22 cellular contexts compared by ENCODE assay signal in genomic region chr12:457676-458075, GRCh38. TPM values are rescaled to one million over a fixed set of nuclear protein-coding genes. Genes with fewer than 3 reads are reported as not detected.
DNase-seq lines count a peak whose midpoint lies in the region; ATAC-seq and TF ChIP-seq lines count a peak whose summit lies in the region.
"Had no signal": no experiment of that assay in that cellular context is flagged by ENCODE, and none has a peak within 500 bp of the region (broad histone marks: within the 10 kb centered on the region; RNA-seq: fewer than 3 reads in every experiment).

No MANE protein-coding gene starts in this region.

- peaks cover 16% of the 10 kb centered on the region for H3K4me1 Mint-ChIP-seq in activated CD8-positive, alpha-beta T cell treated with anti-CD3 and anti-CD28 coated beads for 36 hours (ENCODE audit: low read depth)
- peaks cover 9% of the 10 kb centered on the region for H3K4me1 Mint-ChIP-seq in activated CD8-positive, alpha-beta T cell treated with anti-CD3 and anti-CD28 coated beads, Interleukin-2, amount 10 ng/mL, durations not matched to agents 7 days and 5 days (ENCODE audit: low read depth)
- H3K4me1 Mint-ChIP-seq in activated T-helper 17 cell treated with anti-CD3 and anti-CD28 coated beads, Interleukin-2, amount 50 U/mL, for 72 hours, result peaks cover 14% of the 10 kb centered on the region
- peaks cover 18% of the 10 kb centered on the region for H3K4me1 Mint-ChIP-seq in progenitor cell of endocrine pancreas (ENCODE audit: low read depth)

- DNase-seq in activated CD8-positive, alpha-beta T cell treated with anti-CD3 and anti-CD28 coated beads for 36 hours, result peak; percentile 36
- DNase-seq in activated CD8-positive, alpha-beta T cell treated with anti-CD3 and anti-CD28 coated beads, Interleukin-2, amount 10 ng/mL, durations not matched to agents 7 days and 5 days, result no peak
- peak; percentile 65 for DNase-seq in DMS53 (lab: John Stamatoyannopoulos, UW)
- no peak for DNase-seq in progenitor cell of endocrine pancreas (ENCODE audit: low spot score, unreplicated experiment)
- DNase-seq in activated gamma-delta T cell (lab: John Stamatoyannopoulos, UW), result no peak
- DNase-seq in NCI-H748 treated with DMSO at 0.1 percent for 48 hours (lab: John Stamatoyannopoulos, UW), result no peak
- DNase-seq: hippocampal formation; lower lobe of right lung; naive thymus-derived CD8-positive, alpha-beta T cell; NCI-H1417; NCI-H2029 treated with DMSO at 0.1 percent for 48 hours; NCI-H2227 treated with DMSO at 0.1 percent for 48 hours; NCI-H69; retina; RPMI8226; SJCRH30; stimulated activated naive B cell treated with anti-CD40 and anti-IgM and Interleukin-4, amounts not matched to agents 10 μg/mL and 1 μg/mL and 100 μg/mL, for 72 hours; SW 1271 had no signal

- H3K36me3 Mint-ChIP-seq in activated CD8-positive, alpha-beta T cell treated with anti-CD3 and anti-CD28 coated beads for 36 hours (ENCODE audit: low read depth), result no peaks in the 10 kb centered on the region
- H3K36me3 Mint-ChIP-seq in activated CD8-positive, alpha-beta T cell treated with anti-CD3 and anti-CD28 coated beads, Interleukin-2, amount 10 ng/mL, durations not matched to agents 7 days and 5 days (ENCODE audit: low read depth), result no peaks in the 10 kb centered on the region
- H3K36me3 Mint-ChIP-seq in activated T-helper 17 cell treated with anti-CD3 and anti-CD28 coated beads, Interleukin-2, amount 50 U/mL, for 72 hours (ENCODE audit: low read depth), result peaks cover 5% of the 10 kb centered on the region
- H3K36me3 Mint-ChIP-seq in progenitor cell of endocrine pancreas (ENCODE audit: insufficient read depth), result peaks cover 4% of the 10 kb centered on the region
- H3K36me3 Mint-ChIP-seq: activated naive CD4-positive, alpha-beta T cell treated with anti-CD3 and anti-CD28 coated beads, Interleukin-2, amount 50 U/mL, for 24 hours; naive thymus-derived CD8-positive, alpha-beta T cell had no signal

- no peak overlapping the region for H3K4me3 Mint-ChIP-seq in activated CD8-positive, alpha-beta T cell treated with anti-CD3 and anti-CD28 coated beads for 36 hours
- no peak overlapping the region for H3K4me3 Mint-ChIP-seq in activated CD8-positive, alpha-beta T cell treated with anti-CD3 and anti-CD28 coated beads, Interleukin-2, amount 10 ng/mL, durations not matched to agents 7 days and 5 days
- H3K4me3 Mint-ChIP-seq in activated T-helper 17 cell treated with anti-CD3 and anti-CD28 coated beads, Interleukin-2, amount 50 U/mL, for 72 hours, result peak overlapping the region; percentile 69
- peak overlapping the region; percentile 12 for H3K4me3 Mint-ChIP-seq in progenitor cell of endocrine pancreas (ENCODE audit: low read depth)
- H3K4me3 Mint-ChIP-seq: stimulated activated naive B cell treated with anti-CD40 and anti-IgM and Interleukin-4, amounts not matched to agents 10 μg/mL and 1 μg/mL and 100 μg/mL, for 72 hours had no signal

- H3K27ac Mint-ChIP-seq in activated CD8-positive, alpha-beta T cell treated with anti-CD3 and anti-CD28 coated beads for 36 hours, result no peak overlapping the region
- no peak overlapping the region for H3K27ac Mint-ChIP-seq in activated CD8-positive, alpha-beta T cell treated with anti-CD3 and anti-CD28 coated beads, Interleukin-2, amount 10 ng/mL, durations not matched to agents 7 days and 5 days
- peak overlapping the region; percentile 10 for H3K27ac Mint-ChIP-seq in activated T-helper 17 cell treated with anti-CD3 and anti-CD28 coated beads, Interleukin-2, amount 50 U/mL, for 72 hours
- no peak overlapping the region for H3K27ac Mint-ChIP-seq in progenitor cell of endocrine pancreas
- H3K27ac Mint-ChIP-seq: activated naive CD4-positive, alpha-beta T cell treated with anti-CD3 and anti-CD28 coated beads, Interleukin-2, amount 50 U/mL, for 24 hours; activated T-helper 1 cell treated with anti-CD3 and anti-CD28 coated beads, Interleukin-12 subunit alpha, Interleukin-12 subunit beta, Interleukin-2, Interleukin-4 antibody, amounts not matched to agents 30 ng/mL and 10 ng/mL and 1 ng/mL, durations not matched to agents 14 hours and 24 hours and 36 hours; naive thymus-derived CD8-positive, alpha-beta T cell; stimulated activated naive B cell treated with anti-CD40 and anti-IgM and Interleukin-4, amounts not matched to agents 10 μg/mL and 1 μg/mL and 100 μg/mL, for 72 hours had no signal

- POLR2A ChIA-PET in activated CD8-positive, alpha-beta T cell treated with anti-CD3 and anti-CD28 coated beads for 36 hours (lab: Charles Lee), result interaction anchor here (1.5 kb wide), 1 partner anchor 81 kb away, joined by 3 read pairs; no protein-coding TSS in a partner anchor
- POLR2A ChIA-PET in activated CD8-positive, alpha-beta T cell treated with anti-CD3 and anti-CD28 coated beads, Interleukin-2, amount 10 ng/mL, durations not matched to agents 7 days and 5 days (lab: Charles Lee), result no interaction called here

- H3K9me3 Mint-ChIP-seq in activated CD8-positive, alpha-beta T cell treated with anti-CD3 and anti-CD28 coated beads for 36 hours, result no peaks in the 10 kb centered on the region
- H3K9me3 Mint-ChIP-seq in activated CD8-positive, alpha-beta T cell treated with anti-CD3 and anti-CD28 coated beads, Interleukin-2, amount 10 ng/mL, durations not matched to agents 7 days and 5 days (ENCODE audit: insufficient read depth), result no peaks in the 10 kb centered on the region
- H3K9me3 Mint-ChIP-seq in activated T-helper 17 cell treated with anti-CD3 and anti-CD28 coated beads, Interleukin-2, amount 50 U/mL, for 72 hours, result no peaks in the 10 kb centered on the region
- no peaks in the 10 kb centered on the region for H3K9me3 Mint-ChIP-seq in progenitor cell of endocrine pancreas (ENCODE audit: low read depth)
- H3K9me3 Mint-ChIP-seq: activated naive CD4-positive, alpha-beta T cell treated with anti-CD3 and anti-CD28 coated beads, Interleukin-2, amount 50 U/mL, for 24 hours; activated T-helper 1 cell treated with anti-CD3 and anti-CD28 coated beads, Interleukin-12 subunit alpha, Interleukin-12 subunit beta, Interleukin-2, Interleukin-4 antibody, amounts not matched to agents 30 ng/mL and 10 ng/mL and 1 ng/mL, durations not matched to agents 14 hours and 24 hours and 36 hours; naive thymus-derived CD8-positive, alpha-beta T cell; stimulated activated naive B cell treated with anti-CD40 and anti-IgM and Interleukin-4, amounts not matched to agents 10 μg/mL and 1 μg/mL and 100 μg/mL, for 72 hours had no signal

- no peak for TF ChIP-seq CTCF in activated CD8-positive, alpha-beta T cell treated with anti-CD3 and anti-CD28 coated beads for 36 hours (IDR thresholded peaks at IDR 0.05)
- no peak for TF ChIP-seq CTCF in progenitor cell of endocrine pancreas (IDR thresholded peaks at IDR 0.05; ENCODE audit: unreplicated experiment)

- intact Hi-C loops in activated CD8-positive, alpha-beta T cell treated with anti-CD3 and anti-CD28 coated beads for 36 hours (cut with micrococcal nuclease), result loop anchor here (5.0 kb wide), 1 partner anchor 90 kb away; no protein-coding TSS in a partner anchor

- peaks cover 36% of the 10 kb centered on the region for H3K27me3 Mint-ChIP-seq in activated CD8-positive, alpha-beta T cell treated with anti-CD3 and anti-CD28 coated beads for 36 hours
- peaks cover 63% of the 10 kb centered on the region for H3K27me3 Mint-ChIP-seq in activated CD8-positive, alpha-beta T cell treated with anti-CD3 and anti-CD28 coated beads, Interleukin-2, amount 10 ng/mL, durations not matched to agents 7 days and 5 days (ENCODE audit: low read depth)
- H3K27me3 Mint-ChIP-seq in activated T-helper 17 cell treated with anti-CD3 and anti-CD28 coated beads, Interleukin-2, amount 50 U/mL, for 72 hours, result peaks cover 9% of the 10 kb centered on the region
- peaks cover 60% of the 10 kb centered on the region for H3K27me3 Mint-ChIP-seq in progenitor cell of endocrine pancreas

- CTCF ChIA-PET in activated CD8-positive, alpha-beta T cell treated with anti-CD3 and anti-CD28 coated beads for 36 hours (lab: Charles Lee), result interaction anchor here (1.1 to 10.8 kb wide), 3 partner anchors 9 to 90 kb away, joined by 4 to 154 read pairs (median 114); no protein-coding TSS in a partner anchor
- CTCF ChIA-PET in activated CD8-positive, alpha-beta T cell treated with anti-CD3 and anti-CD28 coated beads, Interleukin-2, amount 10 ng/mL, durations not matched to agents 7 days and 5 days (lab: Charles Lee), result interaction anchor here (1.7 to 7.2 kb wide), 3 partner anchors 81 to 90 kb away, joined by 6 to 58 read pairs (median 14); no protein-coding TSS in a partner anchor

- ATAC-seq in activated CD8-positive, alpha-beta T cell treated with anti-CD3 and anti-CD28 coated beads for 36 hours, result peak; percentile 31
- no peak for ATAC-seq in activated CD8-positive, alpha-beta T cell treated with anti-CD3 and anti-CD28 coated beads, Interleukin-2, amount 10 ng/mL, durations not matched to agents 7 days and 5 days
- peak; percentile 62 for ATAC-seq in activated T-helper 17 cell treated with anti-CD3 and anti-CD28 coated beads, Interleukin-2, amount 50 U/mL, for 72 hours (replicated peaks)
- ATAC-seq: K562; lower lobe of right lung; naive thymus-derived CD8-positive, alpha-beta T cell; stimulated activated naive B cell treated with anti-CD40 and anti-IgM and Interleukin-4, amounts not matched to agents 10 μg/mL and 1 μg/mL and 100 μg/mL, for 72 hours had no signal

RNA-seq across cellular contexts. Expression of gene B4GALNT3, which starts 2.1 kb away (rescaled TPM):
- total RNA-seq in activated CD8-positive, alpha-beta T cell treated with anti-CD3 and anti-CD28 coated beads for 36 hours, result 1 to 10 TPM; 2.8 to 3.4 TPM
- total RNA-seq in activated CD8-positive, alpha-beta T cell treated with anti-CD3 and anti-CD28 coated beads, Interleukin-2, amount 10 ng/mL, durations not matched to agents 7 days and 5 days, result 10 to 100 TPM; 10.9 to 11.1 TPM
- total RNA-seq in activated T-helper 17 cell treated with anti-CD3 and anti-CD28 coated beads, Interleukin-2, amount 50 U/mL, for 72 hours, result 1 to 10 TPM; 3.5 to 4.7 TPM
- total RNA-seq in progenitor cell of endocrine pancreas, result 58.3 and 67.0 TPM in 2 replicates

RNA-seq across cellular contexts. Expression of gene CCDC77, which starts 56.2 kb away (rescaled TPM):
- 10 to 100 TPM; 14.0 to 19.0 TPM for total RNA-seq in activated CD8-positive, alpha-beta T cell treated with anti-CD3 and anti-CD28 coated beads for 36 hours
- total RNA-seq in activated CD8-positive, alpha-beta T cell treated with anti-CD3 and anti-CD28 coated beads, Interleukin-2, amount 10 ng/mL, durations not matched to agents 7 days and 5 days, result 10 to 100 TPM; 16.8 to 18.9 TPM
- total RNA-seq in activated T-helper 17 cell treated with anti-CD3 and anti-CD28 coated beads, Interleukin-2, amount 50 U/mL, for 72 hours, result 10 to 100 TPM; 17.4 to 22.8 TPM
- 33.4 and 38.8 TPM in 2 replicates for total RNA-seq in progenitor cell of endocrine pancreas

Comparison
In these comparisons a context has a peak if more than half of its experiments do, and no peak if none do; other contexts are left out.
1. DNase-seq: peak in activated CD8-positive, alpha-beta T cell treated with anti-CD3 and anti-CD28 coated beads for 36 hours (single experiment) and DMS53 (single experiment); none in activated CD8-positive, alpha-beta T cell treated with anti-CD3 and anti-CD28 coated beads, Interleukin-2, amount 10 ng/mL, durations not matched to agents 7 days and 5 days (single experiment), progenitor cell of endocrine pancreas (single experiment), activated gamma-delta T cell (single experiment) and NCI-H748 treated with DMSO at 0.1 percent for 48 hours (single experiment).
2. H3K4me3 Mint-ChIP-seq: peak in activated T-helper 17 cell treated with anti-CD3 and anti-CD28 coated beads, Interleukin-2, amount 50 U/mL, for 72 hours (single experiment) and progenitor cell of endocrine pancreas (single experiment); none in activated CD8-positive, alpha-beta T cell treated with anti-CD3 and anti-CD28 coated beads for 36 hours (single experiment) and activated CD8-positive, alpha-beta T cell treated with anti-CD3 and anti-CD28 coated beads, Interleukin-2, amount 10 ng/mL, durations not matched to agents 7 days and 5 days (single experiment).